In the genomic region with DNA sequence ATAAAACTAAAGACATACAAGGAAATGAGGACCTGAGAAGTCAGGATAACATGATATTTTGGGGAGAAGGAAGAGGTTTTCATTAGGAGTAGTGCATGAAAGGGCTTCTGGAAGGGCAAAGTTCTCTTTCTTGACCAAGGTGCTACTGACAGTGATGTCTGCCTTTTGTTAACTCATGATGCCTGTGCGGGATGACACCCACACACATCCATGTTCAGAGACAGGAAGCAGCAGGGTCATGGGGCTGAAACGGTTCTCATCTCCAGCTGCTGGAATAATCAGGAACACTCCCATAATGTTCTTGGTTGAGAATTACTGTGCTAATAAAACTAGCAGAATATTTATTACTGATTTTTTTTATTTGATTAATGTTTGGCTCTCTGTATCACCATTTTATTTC, we compare ENCODE assay signal across 19 cellular contexts. TPM values are rescaled to one million over a fixed set of nuclear protein-coding genes. Genes with fewer than 3 reads are reported as not detected.
"Had no signal": no experiment of that assay in that cellular context is flagged by ENCODE, and none has a peak within 500 bp of the region (broad histone marks: within the 10 kb centered on the region; RNA-seq: fewer than 3 reads in every experiment).

No MANE protein-coding gene starts in this region.

- H3K79me2 ChIP-seq: parathyroid adenoma had no signal

- H3K36me3 ChIP-seq: adrenal gland, spleen had no signal

- H3K27me3 ChIP-seq: adrenal gland, esophagus squamous epithelium, foreskin keratinocyte, thyroid gland had no signal

- H3K27ac ChIP-seq: adrenal gland, esophagus squamous epithelium, foreskin keratinocyte, parathyroid adenoma, spleen, thyroid gland, VCaP had no signal

- H3K4me3 ChIP-seq: adrenal gland, esophagus squamous epithelium, lung, spleen, thyroid gland had no signal

- H2AFZ ChIP-seq: parathyroid adenoma had no signal

- DNase-seq: activated CD4-positive, alpha-beta T cell treated with anti-CD3 and anti-CD28 coated beads for 1 hour; activated CD4-positive, alpha-beta T cell treated with anti-CD3 and anti-CD28 coated beads, Interleukin-2, amount 50 U/mL, for 4 hours; activated gamma-delta T cell; adrenal gland; cerebellar nuclear complex; effector memory CD4-positive, alpha-beta T cell; esophagus squamous epithelium; glutamatergic neuron; hypothalamus; kidney; spleen; stimulated activated naive CD4-positive, alpha-beta T cell treated with Interleukin-2 at 50 U/mL for 16 hours; thyroid gland had no signal

- H3K9ac ChIP-seq: parathyroid adenoma had no signal

- H3K9me3 ChIP-seq: adrenal gland, esophagus squamous epithelium, thyroid gland had no signal

- H3K4me1 ChIP-seq: adrenal gland, foreskin keratinocyte, parathyroid adenoma, spleen, thyroid gland had no signal

RNA-seq across cellular contexts. Expression of a gene that starts 29.1 kb away (rescaled TPM):
- total RNA-seq: astrocyte, bronchial epithelial cell, foreskin keratinocyte had no signal
- polyA plus RNA-seq: foreskin keratinocyte had no signal
